8 cellular contexts compared by ENCODE assay signal in genomic region chr2:173964565-173965371, GRCh38. TPM values are rescaled to one million over a fixed set of nuclear protein-coding genes. Genes with fewer than 3 reads are reported as not detected.
DNase-seq lines count a peak whose midpoint lies in the region; TF ChIP-seq lines count a peak whose summit lies in the region.

No MANE protein-coding gene starts in this region.

- H3K27me3 ChIP-seq in HL-60 (ENCODE audit: insufficient read depth, poor library complexity, severe bottlenecking) (no peaks in the 10 kb centered on the region), OCI-LY1 (ENCODE audit: insufficient read depth, low read length) (no peaks in the 10 kb centered on the region)

- H3K36me3 ChIP-seq in OCI-LY1 (ENCODE audit: insufficient read depth, low read length), result peaks cover 35% of the 10 kb centered on the region

- no peak overlapping the region for H2AFZ ChIP-seq in OCI-LY1 (ENCODE audit: low read length)

- H3K4me1 ChIP-seq in OCI-LY1 (ENCODE audit: insufficient read depth, low read length, severe bottlenecking), result peaks cover 28% of the 10 kb centered on the region

- H4K20me1 ChIP-seq in OCI-LY1 (ENCODE audit: insufficient read depth, low read length), result no peaks in the 10 kb centered on the region

- no peaks in the 10 kb centered on the region for H3K9me3 ChIP-seq in OCI-LY1 (ENCODE audit: low read length)

- peak overlapping the region; percentile 86 for H3K4me2 ChIP-seq in OCI-LY1 (ENCODE audit: low read length)

- peak overlapping the region; percentile 98 for H3K27ac ChIP-seq in HL-60 (replicated peaks)
- H3K27ac ChIP-seq in OCI-LY1 (ENCODE audit: low read depth, low read length, poor library complexity, severe bottlenecking), result peak overlapping the region; percentile 89
- H3K27ac ChIP-seq in epithelial cell of prostate, result peak overlapping the region; percentile 99

- DNase-seq in AML-193 (lab: John Stamatoyannopoulos, UW), result peak; percentile 67 to 80
- DNase-seq in HL-60 (ENCODE audit: low read depth in 1 of 2, low spot score in 1 of 2), result peak; percentile 79 to 92
- peak; percentile 74 for DNase-seq in activated T-cell treated with anti-CD3 and anti-CD28 coated beads for 48 hours (ENCODE audit: low read depth)
- no peak for DNase-seq in epithelial cell of prostate (ENCODE audit: low read depth, low spot score)
- peak; percentile 84 for DNase-seq in mucosa of gallbladder (ENCODE audit: low spot score)
- peak; percentile 84 for DNase-seq in stimulated activated CD8-positive, alpha-beta memory T cell treated with anti-CD3 and anti-CD28 coated beads, Interleukin-4, amount 100 ng/mL, for 48 hours

- peak; percentile 80 for TF ChIP-seq POLR2A in GM19099 (IDR thresholded peaks at IDR 0.05; ENCODE audit: extremely low read depth, insufficient read length, low read depth)

- no peaks in the 10 kb centered on the region for H3F3A ChIP-seq in OCI-LY1 (ENCODE audit: insufficient read depth, low read length)

- H3K9ac ChIP-seq in OCI-LY1 (ENCODE audit: low read length), result peak overlapping the region; percentile 98

- H3K4me3 ChIP-seq in HL-60 (replicated peaks; ENCODE audit: insufficient read depth, low read length), result peak overlapping the region; percentile 69
- H3K4me3 ChIP-seq in OCI-LY1 (ENCODE audit: low read depth, low read length, poor library complexity, severe bottlenecking), result peak overlapping the region; percentile 79

- H3K9me2 ChIP-seq in OCI-LY1 (ENCODE audit: low read depth, low read length), result no peaks in the 10 kb centered on the region

- TF ChIP-seq CTCF in HL-60 (IDR thresholded peaks at IDR 0.05; ENCODE audit: insufficient read depth, low read length), result no peak
- TF ChIP-seq CTCF in OCI-LY1 (IDR thresholded peaks at IDR 0.05; ENCODE audit: low read length), result no peak

- peaks cover 35% of the 10 kb centered on the region for H3K79me2 ChIP-seq in OCI-LY1 (ENCODE audit: insufficient read depth, low read length)

RNA-seq across cellular contexts. Expression of gene SP3, which starts 0.4 kb away (rescaled TPM):
- total RNA-seq in mucosa of gallbladder, result 66.0 TPM
